18 cellular contexts compared by ENCODE assay signal in the genomic region with DNA sequence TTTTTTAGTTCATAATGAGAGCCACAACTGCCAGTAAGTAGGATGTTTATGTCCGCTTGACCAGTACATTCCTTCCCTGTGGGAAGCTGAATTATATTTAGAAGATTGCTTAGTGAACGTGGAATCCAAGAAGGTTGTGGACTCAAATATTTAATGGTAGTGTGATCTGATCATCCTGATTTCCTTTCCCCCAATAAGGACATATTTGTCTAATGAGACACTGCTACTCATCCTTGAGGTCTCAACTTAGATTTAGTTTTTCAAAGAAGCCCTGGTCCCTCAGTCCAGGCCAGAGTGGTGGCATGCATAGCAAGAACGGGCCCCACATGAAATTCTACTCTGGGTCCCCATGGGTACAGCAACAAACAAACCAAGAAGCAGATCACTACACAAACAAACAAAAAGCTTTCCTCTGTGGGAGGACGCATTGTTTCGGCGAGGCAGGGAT.
DNase-seq lines count a peak whose midpoint lies in the region; ATAC-seq and TF ChIP-seq lines count a peak whose summit lies in the region.
"Had no signal": no experiment of that assay in that cellular context is flagged by ENCODE, and none has a peak within 500 bp of the region (broad histone marks: within the 10 kb centered on the region; RNA-seq: fewer than 3 reads in every experiment).

No MANE protein-coding gene starts in this region.

- H3K27ac Mint-ChIP-seq in CD4-positive, alpha-beta T cell: no peak overlapping the region
- H3K27ac Mint-ChIP-seq: activated CD4-positive, alpha-beta T cell treated with anti-CD3 and anti-CD28 coated beads for 36 hours; activated T-helper 1 cell treated with anti-CD3 and anti-CD28 coated beads, Interleukin-12 subunit alpha, Interleukin-12 subunit beta, Interleukin-2, Interleukin-4 antibody, amounts not matched to agents 30 ng/mL and 10 ng/mL and 1 ng/mL, durations not matched to agents 14 hours and 24 hours and 36 hours; naive thymus-derived CD4-positive, alpha-beta T cell; type B pancreatic cell had no signal

- no peak overlapping the region for H3K4me3 Mint-ChIP-seq in CD4-positive, alpha-beta T cell
- H3K4me3 Mint-ChIP-seq: activated CD4-positive, alpha-beta T cell treated with anti-CD3 and anti-CD28 coated beads for 36 hours; activated T-helper 1 cell treated with anti-CD3 and anti-CD28 coated beads, Interleukin-12 subunit alpha, Interleukin-12 subunit beta, Interleukin-2, Interleukin-4 antibody, amounts not matched to agents 30 ng/mL and 10 ng/mL and 1 ng/mL, durations not matched to agents 14 hours and 24 hours and 36 hours; immature natural killer cell; naive thymus-derived CD4-positive, alpha-beta T cell; type B pancreatic cell had no signal

- peak overlapping the region; percentile 33 for H3K27ac ChIP-seq in muscle layer of duodenum (ENCODE audit: low read length)
- no peak overlapping the region for H3K27ac ChIP-seq in CD4-positive, alpha-beta T cell (ENCODE audit: low read depth, low read length)
- H3K27ac ChIP-seq: spleen had no signal

- ATAC-seq in GM21723 (IDR thresholded peaks at IDR 0.05; ENCODE audit: unreplicated experiment): no peak
- ATAC-seq in CD4-positive, alpha-beta T cell (ENCODE audit: poor library complexity): no peak
- ATAC-seq: activated CD4-positive, alpha-beta T cell treated with anti-CD3 and anti-CD28 coated beads for 36 hours; naive thymus-derived CD4-positive, alpha-beta T cell had no signal

- no peak for TF ChIP-seq CTCF in fibroblast of mammary gland (conservative IDR thresholded peaks at IDR 0.05; ENCODE audit: control insufficient read depth, insufficient read depth, low read depth, low read length)
- TF ChIP-seq CTCF in CD4-positive, alpha-beta T cell (IDR thresholded peaks at IDR 0.05): no peak

- H3K36me3 ChIP-seq in MG63: peaks cover 4% of the 10 kb centered on the region
- H3K36me3 ChIP-seq in muscle layer of duodenum (ENCODE audit: control insufficient read depth in 1 of 2, insufficient read depth in 2 of 2, low read length in 2 of 2): peaks cover 3 to 19% of the 10 kb centered on the region in 2 donors

- no peaks in the 10 kb centered on the region for H3K4me1 ChIP-seq in muscle layer of duodenum (ENCODE audit: control insufficient read depth in 1 of 2, insufficient read depth in 2 of 2, low read length in 2 of 2)
- H3K4me1 ChIP-seq: spleen had no signal

- intact Hi-C loops in CD4-positive, alpha-beta T cell (cut with DNase I, micrococcal nuclease): no loop called here

- DNase-seq in AG08396 (ENCODE audit: low spot score) (peak; percentile 62), MG63 (peak; percentile 31), fibroblast of mammary gland (ENCODE audit: low read depth) (peak; percentile 57), NAMALWA (ENCODE audit: low spot score) (no peak), GOT3 (lab: John Stamatoyannopoulos, UW) (no peak)
- DNase-seq in CD4-positive, alpha-beta T cell: no peak
- DNase-seq: activated CD4-positive, alpha-beta T cell treated with anti-CD3 and anti-CD28 coated beads for 36 hours; caudate nucleus; erythroblast; immature natural killer cell; naive thymus-derived CD4-positive, alpha-beta T cell; NCI-H2081 treated with DMSO at 0.1 percent for 48 hours; spleen; SW 1271 had no signal

- H3K9me3 ChIP-seq in MG63 (no peaks in the 10 kb centered on the region), muscle layer of duodenum (ENCODE audit: control insufficient read depth in 1 of 2, low read length in 2 of 2) (no peaks in the 10 kb centered on the region)
- H3K9me3 ChIP-seq in CD4-positive, alpha-beta T cell (ENCODE audit: control insufficient read depth, low read length): no peaks in the 10 kb centered on the region
- H3K9me3 ChIP-seq: spleen had no signal

- H3K4me3 ChIP-seq in MG63 (no peak overlapping the region), fibroblast of mammary gland (ENCODE audit: control insufficient read depth, low read depth, low read length) (no peak overlapping the region), muscle layer of duodenum (ENCODE audit: low read depth in 1 of 2, low read length in 2 of 2) (no peak overlapping the region)
- H3K4me3 ChIP-seq: spleen had no signal

- no peaks in the 10 kb centered on the region for H3K27me3 ChIP-seq in MG63
- no peaks in the 10 kb centered on the region for H3K27me3 ChIP-seq in muscle layer of duodenum (ENCODE audit: low read depth, low read length)
- no peaks in the 10 kb centered on the region for H3K27me3 ChIP-seq in CD4-positive, alpha-beta T cell (ENCODE audit: control insufficient read depth, insufficient read depth, low read length)
- H3K27me3 ChIP-seq: spleen had no signal

- POLR2A ChIA-PET in CD4-positive, alpha-beta T cell (lab: Charles Lee): no interaction called here

- H3K36me3 Mint-ChIP-seq in CD4-positive, alpha-beta T cell (ENCODE audit: low read depth): peaks cover 51% of the 10 kb centered on the region

- CTCF ChIA-PET in CD4-positive, alpha-beta T cell (lab: Charles Lee): no interaction called here

- no peaks in the 10 kb centered on the region for H3K27me3 Mint-ChIP-seq in CD4-positive, alpha-beta T cell
- H3K27me3 Mint-ChIP-seq: activated CD4-positive, alpha-beta T cell treated with anti-CD3 and anti-CD28 coated beads for 36 hours; naive thymus-derived CD4-positive, alpha-beta T cell; type B pancreatic cell had no signal

- H3K9me3 Mint-ChIP-seq in CD4-positive, alpha-beta T cell: no peaks in the 10 kb centered on the region
- H3K9me3 Mint-ChIP-seq: activated T-helper 1 cell treated with anti-CD3 and anti-CD28 coated beads, Interleukin-12 subunit alpha, Interleukin-12 subunit beta, Interleukin-2, Interleukin-4 antibody, amounts not matched to agents 30 ng/mL and 10 ng/mL and 1 ng/mL, durations not matched to agents 14 hours and 24 hours and 36 hours; immature natural killer cell; naive thymus-derived CD4-positive, alpha-beta T cell; type B pancreatic cell had no signal

- H3K4me1 Mint-ChIP-seq in CD4-positive, alpha-beta T cell (ENCODE audit: low read depth): no peaks in the 10 kb centered on the region
- H3K4me1 Mint-ChIP-seq: immature natural killer cell; naive thymus-derived CD4-positive, alpha-beta T cell had no signal

Comparison
In these comparisons a context has a peak if more than half of its experiments do, and no peak if none do; other contexts are left out.
1. DNase-seq: peak in AG08396 (single experiment), MG63 (single experiment) and fibroblast of mammary gland (single experiment); none in NAMALWA (single experiment), CD4-positive, alpha-beta T cell (0 of 10) and GOT3 (single experiment).